ENCODE assay signal across 18 cellular contexts in genomic region chr12:120121343-120121742, GRCh38. TPM values are rescaled to one million over a fixed set of nuclear protein-coding genes. Genes with fewer than 3 reads are reported as not detected.
A peak's percentile ranks its signal among the peaks of the same experiment; 100 is the strongest.
DNase-seq lines count a peak whose midpoint lies in the region; ATAC-seq and TF ChIP-seq lines count a peak whose summit lies in the region.
"Had no signal": no experiment of that assay in that cellular context is flagged by ENCODE, and none has a peak within 500 bp of the region (broad histone marks: within the 10 kb centered on the region; RNA-seq: fewer than 3 reads in every experiment).

No MANE protein-coding gene starts in this region.

- H4K8ac ChIP-seq in mesenchymal stem cell (ENCODE audit: low read length) = no peak overlapping the region

- no peak overlapping the region for H2AFZ ChIP-seq in mesenchymal stem cell (ENCODE audit: low read depth, low read length)
- H2AFZ ChIP-seq: GM23248 had no signal

- H3K9me3 ChIP-seq in mesenchymal stem cell (ENCODE audit: control insufficient read depth, low read length) (no peaks in the 10 kb centered on the region), esophagus squamous epithelium (no peaks in the 10 kb centered on the region), left ventricle myocardium inferior (replicated peaks) (no peaks in the 10 kb centered on the region)

- H3K4me1 ChIP-seq in mesenchymal stem cell (ENCODE audit: control insufficient read depth, insufficient read depth, low read depth, low read length) (peaks cover 5% of the 10 kb centered on the region), esophagus squamous epithelium (peaks cover 14 to 43% (median 26%) of the 10 kb centered on the region in 3 donors), left ventricle myocardium inferior (peaks cover 34% of the 10 kb centered on the region)

- no peak overlapping the region for H3K23ac ChIP-seq in mesenchymal stem cell (ENCODE audit: low read length in 2 of 2)

- H2BK5ac ChIP-seq in mesenchymal stem cell (ENCODE audit: low read depth, low read length, poor library complexity, severe bottlenecking) = no peak overlapping the region

- TF ChIP-seq CTCF in activated CD8-positive, alpha-beta T cell treated with anti-CD3 and anti-CD28 coated beads for 36 hours (IDR thresholded peaks at IDR 0.05) = no peak
- TF ChIP-seq CTCF in esophagus squamous epithelium (IDR thresholded peaks at IDR 0.05) = no peak
- no peak for TF ChIP-seq CTCF in left ventricle myocardium inferior (IDR thresholded peaks at IDR 0.05; ENCODE audit: borderline replicate concordance)

- intact Hi-C loops in activated CD4-positive, alpha-beta T cell treated with anti-CD3 and anti-CD28 coated beads for 36 hours (cut with DNase I, micrococcal nuclease) = loop anchor here in 1 of 2 experiments (2.0 kb wide), 1 partner anchor 73 kb away; the partner anchor contains the start of gene GCN1
- intact Hi-C loops in activated CD8-positive, alpha-beta T cell treated with anti-CD3 and anti-CD28 coated beads for 36 hours (cut with micrococcal nuclease) = no loop called here
- intact Hi-C loops in esophagus squamous epithelium (cut with DNase I) (no loop called here), left ventricle myocardium inferior (cut with micrococcal nuclease) (no loop called here)

- peak overlapping the region; percentile 39 for H3K27ac Mint-ChIP-seq in activated CD4-positive, alpha-beta T cell treated with anti-CD3 and anti-CD28 coated beads for 36 hours
- peak overlapping the region; percentile 48 for H3K27ac Mint-ChIP-seq in activated CD8-positive, alpha-beta T cell treated with anti-CD3 and anti-CD28 coated beads for 36 hours
- H3K27ac Mint-ChIP-seq: brain, nephron had no signal

- no peaks in the 10 kb centered on the region for H3K27me3 ChIP-seq in mesenchymal stem cell (ENCODE audit: control insufficient read depth in 1 of 2, insufficient read depth in 1 of 2, low read length in 2 of 2)
- H3K27me3 ChIP-seq in esophagus squamous epithelium = no peaks in the 10 kb centered on the region
- no peaks in the 10 kb centered on the region for H3K27me3 ChIP-seq in left ventricle myocardium inferior (ENCODE audit: low read depth)

- H3K18ac ChIP-seq in mesenchymal stem cell (ENCODE audit: low read depth in 1 of 2, low read length in 2 of 2) = peak overlapping the region in 1 of 2 experiments; percentile 68

- H3K4ac ChIP-seq in mesenchymal stem cell (ENCODE audit: low read depth in 1 of 2, low read length in 2 of 2) = peak overlapping the region in 1 of 2 experiments; percentile 32

- peaks cover 2% of the 10 kb centered on the region for H3K79me1 ChIP-seq in mesenchymal stem cell (replicated peaks; ENCODE audit: low read length, poor library complexity, severe bottlenecking)

- CTCF ChIA-PET in activated CD4-positive, alpha-beta T cell treated with anti-CD3 and anti-CD28 coated beads for 36 hours (lab: Charles Lee) = interaction anchor here (0.6 to 1.8 kb wide), 4 partner anchors 14 to 114 kb away, joined by 3 to 6 read pairs (median 3); no protein-coding TSS in a partner anchor
- CTCF ChIA-PET in activated CD8-positive, alpha-beta T cell treated with anti-CD3 and anti-CD28 coated beads for 36 hours (lab: Charles Lee) = no interaction called here

- no peak overlapping the region for H4K91ac ChIP-seq in mesenchymal stem cell (ENCODE audit: low read length)

- no peak overlapping the region for H2BK15ac ChIP-seq in mesenchymal stem cell (ENCODE audit: low read depth, poor library complexity, severe bottlenecking)

- H2AK5ac ChIP-seq in mesenchymal stem cell (ENCODE audit: low read length, severe bottlenecking) = no peak overlapping the region

- no peak overlapping the region for H3K4me2 ChIP-seq in mesenchymal stem cell (ENCODE audit: low read length, poor library complexity, severe bottlenecking)

- no peak overlapping the region for H2BK120ac ChIP-seq in mesenchymal stem cell (ENCODE audit: low read depth, low read length)

- H3K27ac ChIP-seq in mesenchymal stem cell (ENCODE audit: low read length, poor library complexity, severe bottlenecking) (no peak overlapping the region), esophagus squamous epithelium (no peak overlapping the region), left ventricle myocardium inferior (replicated peaks) (no peak overlapping the region)

- DNase-seq in activated CD4-positive, alpha-beta T cell treated with anti-CD3 and anti-CD28 coated beads for 36 hours = no peak
- DNase-seq in activated CD4-positive, alpha-beta T cell treated with anti-CD3 and anti-CD28 coated beads, Interleukin-2, amount 50 U/mL, for 4 hours = no peak
- DNase-seq in activated CD8-positive, alpha-beta T cell treated with anti-CD3 and anti-CD28 coated beads for 36 hours = no peak
- DNase-seq in mesenchymal stem cell (no peak), NCI-H1092 treated with DMSO at 0.1 percent for 48 hours (lab: John Stamatoyannopoulos, UW) (no peak), esophagus squamous epithelium (lab: John Stamatoyannopoulos, UW) (no peak), left ventricle myocardium inferior (no peak)
- DNase-seq: activated effector memory CD4-positive, alpha-beta T cell treated with Interleukin-2 at 50 U/mL for 16 hours; NCI-H1417 treated with DMSO at 0.1 percent for 48 hours; NK-92 treated with Interleukin-12 subunit alpha and Interleukin-12 subunit beta, amount 100 ng/mL, for 24 hours; stimulated activated CD4-positive, alpha-beta T cell treated with anti-CD3 and anti-CD28 coated beads, Interleukin-12 subunit alpha, Interleukin-12 subunit beta, amount 100 ng/mL, for 4 hours; T-helper 9 cell had no signal

- no peak overlapping the region for H3K4me3 ChIP-seq in mesenchymal stem cell (ENCODE audit: insufficient read depth in 1 of 2, low read depth in 1 of 2, low read length in 2 of 2)
- H3K4me3 ChIP-seq in esophagus squamous epithelium = no peak overlapping the region
- no peak overlapping the region for H3K4me3 ChIP-seq in left ventricle myocardium inferior
- H3K4me3 ChIP-seq: GM23248, lung had no signal

- ATAC-seq in activated CD4-positive, alpha-beta T cell treated with anti-CD3 and anti-CD28 coated beads for 36 hours = peak; percentile 2
- no peak for ATAC-seq in activated CD8-positive, alpha-beta T cell treated with anti-CD3 and anti-CD28 coated beads for 36 hours

- H3K14ac ChIP-seq in mesenchymal stem cell (ENCODE audit: low read length in 2 of 2) = peak overlapping the region in 1 of 2 experiments; percentile 35

- no peak overlapping the region for H3K9ac ChIP-seq in mesenchymal stem cell (ENCODE audit: low read length)
- H3K9ac ChIP-seq: GM23248 had no signal

- 88% methylated on average over 1 of the region's 2 CpGs for WGBS in mesenchymal stem cell
- WGBS in esophagus squamous epithelium, 2 donors = 54 to 69% methylated on average over 2 of the region's 2 CpGs

- peak overlapping the region; percentile 14 to 21 for H2BK12ac ChIP-seq in mesenchymal stem cell (ENCODE audit: low read length in 2 of 2)

- no peaks in the 10 kb centered on the region for H3K27me3 Mint-ChIP-seq in activated CD4-positive, alpha-beta T cell treated with anti-CD3 and anti-CD28 coated beads for 36 hours
- H3K27me3 Mint-ChIP-seq in activated CD8-positive, alpha-beta T cell treated with anti-CD3 and anti-CD28 coated beads for 36 hours = no peaks in the 10 kb centered on the region

- H3K36me3 ChIP-seq in mesenchymal stem cell (ENCODE audit: control insufficient read depth in 1 of 2, insufficient read depth in 2 of 2, low read depth in 1 of 2, low read length in 2 of 2) = peaks cover 11 to 15% of the 10 kb centered on the region in 2 experiments
- peaks cover 0 to 5% (median 0%) of the 10 kb centered on the region in 3 donors for H3K36me3 ChIP-seq in esophagus squamous epithelium
- H3K36me3 ChIP-seq in left ventricle myocardium inferior = peaks cover 7% of the 10 kb centered on the region

- H3K4me1 Mint-ChIP-seq in activated CD4-positive, alpha-beta T cell treated with anti-CD3 and anti-CD28 coated beads for 36 hours = peaks cover 74% of the 10 kb centered on the region
- H3K4me1 Mint-ChIP-seq in activated CD8-positive, alpha-beta T cell treated with anti-CD3 and anti-CD28 coated beads for 36 hours (ENCODE audit: low read depth) = peaks cover 60% of the 10 kb centered on the region

- H3K4me3 Mint-ChIP-seq in activated CD4-positive, alpha-beta T cell treated with anti-CD3 and anti-CD28 coated beads for 36 hours = peak overlapping the region; percentile 21
- no peak overlapping the region for H3K4me3 Mint-ChIP-seq in activated CD8-positive, alpha-beta T cell treated with anti-CD3 and anti-CD28 coated beads for 36 hours
- H3K4me3 Mint-ChIP-seq: brain, CD14-positive monocyte, nephron had no signal

- peak; percentile 12 for TF ChIP-seq POLR2A in GM18951 (IDR thresholded peaks at IDR 0.05; ENCODE audit: extremely low read depth, insufficient read depth, insufficient read length)
- TF ChIP-seq POLR2A in esophagus squamous epithelium (IDR thresholded peaks at IDR 0.05) = no peak

- in situ Hi-C loops in GM18951 (cut with MboI; ENCODE audit: low sequenced_read_pairs, unreplicated experiment) = no loop called here

- H3K9me3 Mint-ChIP-seq in activated CD4-positive, alpha-beta T cell treated with anti-CD3 and anti-CD28 coated beads for 36 hours (ENCODE audit: low read depth) = no peaks in the 10 kb centered on the region
- no peaks in the 10 kb centered on the region for H3K9me3 Mint-ChIP-seq in activated CD8-positive, alpha-beta T cell treated with anti-CD3 and anti-CD28 coated beads for 36 hours
- H3K9me3 Mint-ChIP-seq: brain, nephron had no signal

- POLR2A ChIA-PET in activated CD4-positive, alpha-beta T cell treated with anti-CD3 and anti-CD28 coated beads for 36 hours (lab: Charles Lee) = interaction anchor here (1.2 to 7.4 kb wide), 5 partner anchors 75 to 172 kb away, joined by 5 to 88 read pairs (median 12); partner anchors contain the start of genes RNU4-1, RNU4-2 and RPLP0
- POLR2A ChIA-PET in activated CD8-positive, alpha-beta T cell treated with anti-CD3 and anti-CD28 coated beads for 36 hours (lab: Charles Lee) = interaction anchor here (1.0 to 7.7 kb wide), 9 partner anchors 10 to 170 kb away, joined by 3 to 60 read pairs (median 5); partner anchors contain the start of genes RNU4-1, RNU4-2 and RPLP0

- peaks cover 13% of the 10 kb centered on the region for H3K36me3 Mint-ChIP-seq in activated CD4-positive, alpha-beta T cell treated with anti-CD3 and anti-CD28 coated beads for 36 hours (ENCODE audit: low read depth)
- peaks cover 18% of the 10 kb centered on the region for H3K36me3 Mint-ChIP-seq in activated CD8-positive, alpha-beta T cell treated with anti-CD3 and anti-CD28 coated beads for 36 hours (ENCODE audit: low read depth)
- H3K36me3 Mint-ChIP-seq: brain had no signal

RNA-seq across cellular contexts. Expression of gene RAB35, which starts 4.8 kb away (rescaled TPM):
- 10 to 100 TPM; 58.4 to 63.2 TPM for total RNA-seq in activated CD4-positive, alpha-beta T cell treated with anti-CD3 and anti-CD28 coated beads for 36 hours
- total RNA-seq in activated CD8-positive, alpha-beta T cell treated with anti-CD3 and anti-CD28 coated beads for 36 hours = 10 to 100 TPM; 38.2 to 41.5 TPM
- 43.5 TPM for polyA plus RNA-seq in mesenchymal stem cell (2013, experiment 1 of 2)
- 42.8 TPM for polyA plus RNA-seq in mesenchymal stem cell (2013, experiment 2 of 2)
- total RNA-seq in esophagus squamous epithelium (10 to 100 TPM; 25.8 to 38.9 (median 32.0) TPM), left ventricle myocardium inferior (21.9 TPM)
